ENCODE assay signal across 8 cellular contexts in the genomic region with DNA sequence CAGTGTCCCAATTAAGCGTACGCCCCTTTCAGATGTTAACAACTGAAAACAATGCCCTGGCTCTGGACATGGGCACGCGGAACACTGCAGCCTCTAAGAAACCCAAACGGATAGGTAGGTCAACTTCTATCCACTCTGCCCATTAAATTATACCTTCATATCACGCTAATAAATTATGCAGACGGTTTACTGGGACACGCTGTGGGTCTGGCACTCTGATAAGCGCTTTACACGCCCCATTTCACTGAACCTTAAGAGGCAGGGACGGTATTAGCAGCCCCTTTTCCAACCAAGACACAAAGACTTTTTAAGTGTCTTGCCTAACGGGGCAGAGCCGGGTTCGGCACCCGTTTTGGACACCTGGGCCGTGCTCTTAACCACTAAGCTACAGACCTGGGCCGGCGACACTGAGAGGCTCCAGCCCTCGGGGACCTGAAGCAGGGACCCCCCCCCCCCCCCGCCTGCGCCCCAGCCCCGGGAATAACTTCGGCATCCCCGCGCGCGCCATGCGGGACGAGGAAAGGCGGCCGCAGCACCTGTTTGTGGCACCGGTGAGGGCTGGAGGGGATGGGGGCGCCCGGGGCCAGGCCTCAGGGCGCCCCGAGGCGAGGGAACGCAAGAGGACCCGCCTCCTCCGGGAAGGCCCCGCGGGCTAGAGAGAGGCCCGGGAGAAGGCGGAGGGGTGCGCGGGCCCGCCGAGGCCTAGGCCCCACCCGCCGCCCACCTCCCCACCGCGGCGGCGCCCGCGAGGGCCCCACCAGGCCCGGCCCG. TPM values are rescaled to one million over a fixed set of nuclear protein-coding genes. Genes with fewer than 3 reads are reported as not detected.
A peak's percentile ranks its signal among the peaks of the same experiment; 100 is the strongest.
DNase-seq lines count a peak whose midpoint lies in the region; ATAC-seq and TF ChIP-seq lines count a peak whose summit lies in the region.

No MANE protein-coding gene starts in this region.

- CTCF ChIA-PET in activated CD4-positive, alpha-beta T cell treated with anti-CD3 and anti-CD28 coated beads for 36 hours (lab: Charles Lee): interaction anchor here (0.8 to 12.3 kb wide), 5 partner anchors 21 to 58 kb away, joined by 3 to 101 read pairs (median 7); partner anchors contain the start of gene DDX27

- peaks cover 10% of the 10 kb centered on the region for H3K4me1 ChIP-seq in colonic mucosa
- H3K4me1 ChIP-seq in subcutaneous abdominal adipose tissue (ENCODE audit: control insufficient read depth in 5 of 5, insufficient read depth in 5 of 5, low read length in 5 of 5): peaks cover 2 to 31% (median 19%) of the 10 kb centered on the region in 5 donors

- H3K9me3 ChIP-seq in T-helper 17 cell (ENCODE audit: control insufficient read depth, low read length, poor library complexity, severe bottlenecking) (no peaks in the 10 kb centered on the region), colonic mucosa (no peaks in the 10 kb centered on the region), subcutaneous abdominal adipose tissue (ENCODE audit: control insufficient read depth in 5 of 5, low read length in 5 of 5) (no peaks in the 10 kb centered on the region)

- no peaks in the 10 kb centered on the region for H3K27me3 Mint-ChIP-seq in activated CD4-positive, alpha-beta T cell treated with anti-CD3 and anti-CD28 coated beads for 36 hours
- H3K27me3 Mint-ChIP-seq in T-helper 17 cell: peaks cover 9% of the 10 kb centered on the region
- no peaks in the 10 kb centered on the region for H3K27me3 Mint-ChIP-seq in mesothelial cell of epicardium (ENCODE audit: low read depth)

- peak overlapping the region; percentile 91 to 97 for H3K9ac ChIP-seq in colonic mucosa (ENCODE audit: low read depth in 2 of 2, low read length in 2 of 2)
- peak overlapping the region; percentile 78 to 92 (median 87) for H3K9ac ChIP-seq in subcutaneous abdominal adipose tissue (ENCODE audit: low read length in 5 of 5)

- H3K36me3 Mint-ChIP-seq in activated CD4-positive, alpha-beta T cell treated with anti-CD3 and anti-CD28 coated beads for 36 hours (ENCODE audit: low read depth): peaks cover 23% of the 10 kb centered on the region
- H3K36me3 Mint-ChIP-seq in T-helper 17 cell (ENCODE audit: low read depth) (no peaks in the 10 kb centered on the region), mesothelial cell of epicardium (no peaks in the 10 kb centered on the region)

- intact Hi-C loops in activated CD4-positive, alpha-beta T cell treated with anti-CD3 and anti-CD28 coated beads for 36 hours (cut with DNase I, micrococcal nuclease): loop anchor here (1.0 to 10.0 kb wide), 11 partner anchors 21 to 927 kb away; partner anchors contain the start of genes CSE1L (in 2 of the 2), DDX27 (in 2 of the 2), ARFGEF2 (in 1 of the 2) and UBE2V1 (in 1 of the 2)
- intact Hi-C loops in colonic mucosa (cut with DNase I): no loop called here

- H3K4me3 ChIP-seq in colonic mucosa (peak overlapping the region; percentile 64), subcutaneous abdominal adipose tissue (ENCODE audit: low read depth in 1 of 5, low read length in 5 of 5) (peak overlapping the region; percentile 83 to 96 (median 88))

- H3K4me3 Mint-ChIP-seq in activated CD4-positive, alpha-beta T cell treated with anti-CD3 and anti-CD28 coated beads for 36 hours: peak overlapping the region; percentile 96
- H3K4me3 Mint-ChIP-seq in T-helper 17 cell (peak overlapping the region; percentile 92), mesothelial cell of epicardium (peak overlapping the region; percentile 75)

- H3K27ac ChIP-seq in colonic mucosa (peak overlapping the region; percentile 93), subcutaneous abdominal adipose tissue (ENCODE audit: low read depth, low read length) (peak overlapping the region; percentile 82)

- H3K36me3 ChIP-seq in colonic mucosa (no peaks in the 10 kb centered on the region), subcutaneous abdominal adipose tissue (ENCODE audit: control insufficient read depth in 5 of 5, insufficient read depth in 5 of 5, low read length in 5 of 5) (no peaks in the 10 kb centered on the region)

- H3K9me3 Mint-ChIP-seq in activated CD4-positive, alpha-beta T cell treated with anti-CD3 and anti-CD28 coated beads for 36 hours (ENCODE audit: low read depth): no peaks in the 10 kb centered on the region
- no peaks in the 10 kb centered on the region for H3K9me3 Mint-ChIP-seq in mesothelial cell of epicardium

- TF ChIP-seq CTCF in colonic mucosa (IDR thresholded peaks at IDR 0.05) (no peak), mesothelial cell of epicardium (IDR thresholded peaks at IDR 0.05; ENCODE audit: unreplicated experiment) (no peak)

- ATAC-seq in activated CD4-positive, alpha-beta T cell treated with anti-CD3 and anti-CD28 coated beads for 36 hours: peak; percentile 28
- ATAC-seq in HG03378 (IDR thresholded peaks at IDR 0.05; ENCODE audit: unreplicated experiment): peak; percentile 2
- peak; percentile 42 for ATAC-seq in T-helper 17 cell

- H3K27me3 ChIP-seq in colonic mucosa (no peaks in the 10 kb centered on the region), subcutaneous abdominal adipose tissue (ENCODE audit: control insufficient read depth in 5 of 5, insufficient read depth in 4 of 5, low read length in 5 of 5) (no peaks in the 10 kb centered on the region)

- DNase-seq in activated CD4-positive, alpha-beta T cell treated with anti-CD3 and anti-CD28 coated beads for 36 hours: peak; percentile 68
- DNase-seq in activated CD4-positive, alpha-beta T cell treated with anti-CD3 and anti-CD28 coated beads for 1 hour: no peak
- peak in 1 of 3 donors; percentile 10 for DNase-seq in T-helper 17 cell
- peak; percentile 36 for DNase-seq in colonic mucosa
- no peak for DNase-seq in mesothelial cell of epicardium (ENCODE audit: low spot score in 2 of 2, unreplicated experiment in 2 of 2)
- no peak for DNase-seq in NCI-H1436 treated with DMSO at 0.1 percent for 48 hours (lab: John Stamatoyannopoulos, UW)

- H3K4me1 Mint-ChIP-seq in activated CD4-positive, alpha-beta T cell treated with anti-CD3 and anti-CD28 coated beads for 36 hours: peaks cover 43% of the 10 kb centered on the region
- H3K4me1 Mint-ChIP-seq in T-helper 17 cell: peaks cover 31% of the 10 kb centered on the region
- peaks cover 27% of the 10 kb centered on the region for H3K4me1 Mint-ChIP-seq in mesothelial cell of epicardium

- POLR2A ChIA-PET in activated CD4-positive, alpha-beta T cell treated with anti-CD3 and anti-CD28 coated beads for 36 hours (lab: Charles Lee): interaction anchor here (0.6 to 1.8 kb wide), 4 partner anchors 9 to 55 kb away, joined by 3 to 6 read pairs (median 4); no protein-coding TSS in a partner anchor

- H3K27ac Mint-ChIP-seq in activated CD4-positive, alpha-beta T cell treated with anti-CD3 and anti-CD28 coated beads for 36 hours: peak overlapping the region; percentile 89
- peak overlapping the region; percentile 88 for H3K27ac Mint-ChIP-seq in T-helper 17 cell
- peak overlapping the region; percentile 95 for H3K27ac Mint-ChIP-seq in mesothelial cell of epicardium

RNA-seq across cellular contexts. Expression of gene STAU1, which starts 0.6 kb away (rescaled TPM):
- 10 to 100 TPM; 72.6 to 83.7 TPM for total RNA-seq in activated CD4-positive, alpha-beta T cell treated with anti-CD3 and anti-CD28 coated beads for 36 hours
- total RNA-seq in T-helper 17 cell: 10 to 100 TPM; 45.6 to 62.5 TPM
- total RNA-seq in colonic mucosa: 100 to 1,000 TPM in 1 of 2 donors, 10 to 100 TPM in 1; 86.6 to 106 TPM
- 70.8 to 72.8 TPM (median 71.4 TPM) in 3 replicates for total RNA-seq in mesothelial cell of epicardium

RNA-seq across cellular contexts. Expression of gene DDX27, which starts 31.7 kb away (rescaled TPM):
- total RNA-seq in activated CD4-positive, alpha-beta T cell treated with anti-CD3 and anti-CD28 coated beads for 36 hours: 10 to 100 TPM; 48.5 to 54.0 TPM
- 10 to 100 TPM; 84.1 to 87.5 TPM for total RNA-seq in T-helper 17 cell
- total RNA-seq in colonic mucosa: 10 to 100 TPM; 26.3 to 44.5 TPM
- total RNA-seq in mesothelial cell of epicardium: 37.9 to 40.2 TPM (median 38.0 TPM) in 3 replicates

Comparison
In these comparisons a context has a peak if more than half of its experiments do, and no peak if none do; other contexts are left out.
1. DNase-seq: peak in activated CD4-positive, alpha-beta T cell treated with anti-CD3 and anti-CD28 coated beads for 36 hours (single experiment) and colonic mucosa (single experiment); none in activated CD4-positive, alpha-beta T cell treated with anti-CD3 and anti-CD28 coated beads for 1 hour (single experiment), mesothelial cell of epicardium (0 of 2) and NCI-H1436 treated with DMSO at 0.1 percent for 48 hours (single experiment).
2. Peak in every context shown above with its lines, with median percentiles within 50 percentile points of each other: ATAC-seq, H3K27ac Mint-ChIP-seq and H3K4me3 Mint-ChIP-seq.